In the genomic region with DNA sequence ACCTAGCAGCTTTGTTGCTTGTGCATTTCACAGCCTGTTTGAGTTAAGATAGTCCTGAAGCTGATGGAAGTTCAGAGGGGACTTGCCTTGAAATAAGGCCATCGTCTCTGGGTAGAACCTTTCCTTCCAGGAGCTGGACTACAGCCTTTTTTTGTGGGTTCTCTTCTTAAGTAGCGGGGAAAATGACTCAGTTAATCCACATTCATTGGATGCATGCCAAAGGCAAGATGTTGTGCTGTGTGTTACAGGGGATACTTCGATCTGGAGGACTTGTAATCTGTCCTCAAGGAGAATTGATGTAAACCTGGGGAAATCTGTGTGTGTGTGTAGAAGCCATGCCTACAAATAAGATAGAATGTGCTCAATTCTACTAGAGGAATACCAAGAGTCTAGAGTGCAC, we compare ENCODE assay signal across 15 cellular contexts. TPM values are rescaled to one million over a fixed set of nuclear protein-coding genes. Genes with fewer than 3 reads are reported as not detected.
DNase-seq lines count a peak whose midpoint lies in the region; ATAC-seq and TF ChIP-seq lines count a peak whose summit lies in the region.
"Had no signal": no experiment of that assay in that cellular context is flagged by ENCODE, and none has a peak within 500 bp of the region (broad histone marks: within the 10 kb centered on the region; RNA-seq: fewer than 3 reads in every experiment).

No MANE protein-coding gene starts in this region.

- H3K36me3 Mint-ChIP-seq in H9 (ENCODE audit: insufficient read depth in 1 of 3, low read depth in 3 of 3): peaks cover 41 to 52% (median 49%) of the 10 kb centered on the region in 3 experiments

- no peak overlapping the region for H3K4me3 Mint-ChIP-seq in H9

- no peak overlapping the region for H2BK5ac ChIP-seq in H9 (ENCODE audit: insufficient read length, low read length)

- no peak overlapping the region for H2BK20ac ChIP-seq in H9 (ENCODE audit: low read depth, low read length, poor library complexity, severe bottlenecking)

- no peak overlapping the region for H3K4me2 ChIP-seq in H9 (ENCODE audit: insufficient read depth, insufficient read length, low read length)

- H4K91ac ChIP-seq in H9 (ENCODE audit: insufficient read length, low read depth, low read length): no peak overlapping the region

- H3K9me3 ChIP-seq in SJSA1 (replicated peaks) (no peaks in the 10 kb centered on the region), esophagus squamous epithelium (no peaks in the 10 kb centered on the region), H9 (ENCODE audit: control insufficient read depth, low read depth, low read length) (no peaks in the 10 kb centered on the region)
- H3K9me3 ChIP-seq: ascending aorta, prostate gland had no signal

- H3K23me2 ChIP-seq in H9 (ENCODE audit: insufficient read length, low read depth, low read length, poor library complexity, severe bottlenecking): no peaks in the 10 kb centered on the region

- no peaks in the 10 kb centered on the region for H3K79me1 ChIP-seq in H9 (ENCODE audit: insufficient read depth, low read depth, low read length, poor library complexity, severe bottlenecking)

- H3K4me3 ChIP-seq in SJSA1: no peak overlapping the region
- no peak overlapping the region for H3K4me3 ChIP-seq in esophagus squamous epithelium
- no peak overlapping the region for H3K4me3 ChIP-seq in skeletal muscle cell (ENCODE audit: low read depth, low read length)
- H3K4me3 ChIP-seq: ascending aorta, prostate gland had no signal

- ATAC-seq in GM21447 (IDR thresholded peaks at IDR 0.05; ENCODE audit: unreplicated experiment): no peak

- peak overlapping the region; percentile 56; the same call in 1 of the 2 replicates for H3K27ac ChIP-seq in SJSA1
- H3K27ac ChIP-seq in esophagus squamous epithelium: peak overlapping the region in 3 of 4 donors; percentile 47 to 80 (median 56)
- H3K27ac ChIP-seq in H9 (ENCODE audit: insufficient read length, low read depth, low read length): no peak overlapping the region
- H3K27ac ChIP-seq: 22Rv1, ascending aorta, prostate gland had no signal

- intact Hi-C loops in esophagus squamous epithelium (cut with DNase I): no loop called here

- H4K8ac ChIP-seq in H9 (replicated peaks; ENCODE audit: insufficient read length, low read depth, low read length): no peak overlapping the region

- H2BK120ac ChIP-seq in H9 (ENCODE audit: low read depth, low read length, poor library complexity, severe bottlenecking): no peak overlapping the region

- peaks cover 24% of the 10 kb centered on the region for H3K4me1 ChIP-seq in SJSA1 (replicated peaks)
- peaks cover 0 to 43% (median 8%) of the 10 kb centered on the region in 3 donors for H3K4me1 ChIP-seq in esophagus squamous epithelium
- no peaks in the 10 kb centered on the region for H3K4me1 ChIP-seq in H9 (ENCODE audit: insufficient read depth, low read length)
- H3K4me1 ChIP-seq: ascending aorta, prostate gland had no signal

- peaks cover 3 to 9% of the 10 kb centered on the region in 2 experiments; a peak in 4 of 5 replicates for H3K9me3 Mint-ChIP-seq in H9

- peak; percentile 7 for DNase-seq in NCI-H82 (lab: John Stamatoyannopoulos, UW)
- no peak for DNase-seq in NCI-H82 treated with DMSO at 0.1 percent for 48 hours (lab: John Stamatoyannopoulos, UW; ENCODE audit: unreplicated experiment)
- no peak for DNase-seq in SJSA1 (ENCODE audit: low read depth in 1 of 2, low spot score in 2 of 2)
- no peak for DNase-seq in esophagus squamous epithelium (lab: John Stamatoyannopoulos, UW)
- peak; percentile 31 for DNase-seq in skeletal muscle cell (ENCODE audit: low read depth)
- no peak for DNase-seq in H9
- no peak for DNase-seq in NCI-H187 treated with DMSO at 0.1 percent for 48 hours (lab: John Stamatoyannopoulos, UW)
- DNase-seq: effector CD4-positive, alpha-beta T cell; NCI-H2171; SHP77; stimulated activated CD8-positive, alpha-beta memory T cell treated with anti-CD3 and anti-CD28 coated beads, Interleukin-4, amount 100 ng/mL, for 48 hours had no signal

- no peak overlapping the region for H3T11ph ChIP-seq in H9 (ENCODE audit: low read length)

- peaks cover 10 to 15% of the 10 kb centered on the region in 2 experiments for H3K4me1 Mint-ChIP-seq in H9

- H3K18ac ChIP-seq in H9 (ENCODE audit: insufficient read length, low read depth, low read length): no peak overlapping the region

- peaks cover 23% of the 10 kb centered on the region for H3K36me3 ChIP-seq in SJSA1
- H3K36me3 ChIP-seq in esophagus squamous epithelium: peaks cover 0 to 81% (median 8%) of the 10 kb centered on the region in 3 donors
- H3K36me3 ChIP-seq: prostate gland had no signal

- no peak overlapping the region for H2AFZ ChIP-seq in H9 (ENCODE audit: low read length)

- no peak overlapping the region for H2BK12ac ChIP-seq in H9 (ENCODE audit: insufficient read length, low read depth, low read length)

- H3K9ac ChIP-seq in H9 (ENCODE audit: extremely low read depth, insufficient read length, low read length): no peak overlapping the region

- H3K27ac Mint-ChIP-seq in H9: no peak overlapping the region

- TF ChIP-seq CTCF in esophagus squamous epithelium (IDR thresholded peaks at IDR 0.05) (no peak), H9 (conservative IDR thresholded peaks at IDR 0.05) (no peak)

- no peak overlapping the region for H3K14ac ChIP-seq in H9 (ENCODE audit: insufficient read depth, low read length)

- no peak overlapping the region for H3K56ac ChIP-seq in H9 (ENCODE audit: insufficient read length, low read depth, low read length)

- H2AK5ac ChIP-seq in H9 (ENCODE audit: insufficient read length, low read length): no peak overlapping the region

- no peaks in the 10 kb centered on the region for H4K20me1 ChIP-seq in H9 (ENCODE audit: control insufficient read depth, insufficient read depth, insufficient read length)

- H3K27me3 Mint-ChIP-seq in H9 (ENCODE audit: low read depth): no peaks in the 10 kb centered on the region

- no peaks in the 10 kb centered on the region for H3K79me2 ChIP-seq in H9 (ENCODE audit: insufficient read depth, low read length)

- WGBS in esophagus squamous epithelium, 2 donors: 61 to 75% methylated on average over 3 of the region's 3 CpGs
- no CpG with 5 or more reads among the region's 3 CpGs for WGBS in H9 (ENCODE audit: extremely low coverage, insufficient read length, low lambda C conversion rate)

- no peak overlapping the region for H4K5ac ChIP-seq in H9 (ENCODE audit: insufficient read length, low read depth, low read length)

- no peak for TF ChIP-seq POLR2A in esophagus squamous epithelium (IDR thresholded peaks at IDR 0.05)

- H3K4ac ChIP-seq in H9 (ENCODE audit: low read depth, low read length): no peak overlapping the region

- no peak overlapping the region for H2BK15ac ChIP-seq in H9 (ENCODE audit: low read depth, low read length)

- H3K27me3 ChIP-seq in SJSA1 (replicated peaks) (no peaks in the 10 kb centered on the region), esophagus squamous epithelium (no peaks in the 10 kb centered on the region), H9 (ENCODE audit: insufficient read depth, low read length) (no peaks in the 10 kb centered on the region)
- H3K27me3 ChIP-seq: ascending aorta had no signal

- no peak overlapping the region for H3K23ac ChIP-seq in H9 (ENCODE audit: insufficient read length, low read depth, low read length)

RNA-seq across cellular contexts. Expression of a gene that starts 46.8 kb away (rescaled TPM):
- 3.8 and 4.9 TPM in 2 replicates for total RNA-seq in SJSA1 (2014; rRNA removed; shearing (Covaris generic))
- total RNA-seq in esophagus squamous epithelium: 10 to 100 TPM in 2 of 4 donors, 1 to 10 TPM in 2; 6.5 to 17.6 (median 11.0) TPM
- 17.3 and 18.6 TPM in 2 replicates for total RNA-seq in H9 (2021)

Comparison
In these comparisons a context has a peak if more than half of its experiments do, and no peak if none do; other contexts are left out.
1. DNase-seq: peak in NCI-H82 (single experiment) and skeletal muscle cell (single experiment); none in NCI-H82 treated with DMSO at 0.1 percent for 48 hours (single experiment), SJSA1 (0 of 2), esophagus squamous epithelium (single experiment), H9 (single experiment) and NCI-H187 treated with DMSO at 0.1 percent for 48 hours (single experiment).